22 cellular contexts compared by ENCODE assay signal in the genomic region with DNA sequence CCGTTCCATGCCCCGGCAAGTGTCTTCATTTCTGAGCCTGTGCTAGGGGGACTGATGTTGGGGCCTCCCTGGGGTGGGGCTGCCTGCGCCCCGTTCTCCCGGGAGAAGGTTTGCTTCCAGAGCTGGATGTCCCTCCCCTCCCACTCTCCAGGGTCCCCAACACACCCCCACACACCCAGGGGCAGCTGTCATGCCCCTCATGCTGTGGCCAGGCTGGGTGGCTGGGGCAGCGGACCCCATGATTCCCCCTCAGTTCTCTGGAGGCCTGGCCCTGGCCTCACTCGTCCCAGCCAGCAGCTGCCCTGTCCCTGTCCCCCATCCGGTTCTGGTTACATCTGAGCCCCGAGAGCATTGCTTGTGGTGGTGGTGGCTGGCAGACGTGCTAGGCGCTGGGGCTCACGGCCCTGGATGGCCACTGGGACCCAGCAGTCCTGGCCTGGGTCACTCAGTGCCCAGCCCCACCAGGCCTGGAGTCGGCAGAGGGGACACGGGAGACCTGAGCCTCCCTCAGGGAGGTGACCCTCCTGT.
DNase-seq lines count a peak whose midpoint lies in the region; ATAC-seq, FAIRE-seq and TF ChIP-seq lines count a peak whose summit lies in the region.
"Had no signal": no experiment of that assay in that cellular context is flagged by ENCODE, and none has a peak within 500 bp of the region (broad histone marks: within the 10 kb centered on the region; RNA-seq: fewer than 3 reads in every experiment).

No MANE protein-coding gene starts in this region.

- POLR2A ChIA-PET in CD4-positive, alpha-beta T cell (lab: Charles Lee), result no interaction called here
- POLR2A ChIA-PET in naive thymus-derived CD8-positive, alpha-beta T cell (lab: Charles Lee), result no interaction called here

- H3K27ac ChIP-seq in CD4-positive, alpha-beta T cell (ENCODE audit: low read depth, low read length), result no peak overlapping the region
- H3K27ac ChIP-seq: lower lobe of right lung, parathyroid adenoma, SK-N-MC, stomach had no signal

- ATAC-seq in CD4-positive, alpha-beta T cell (ENCODE audit: poor library complexity), result peak; percentile 11
- ATAC-seq in naive thymus-derived CD8-positive, alpha-beta T cell, result peak; percentile 9 to 25
- no peak for ATAC-seq in GM21447 (IDR thresholded peaks at IDR 0.05; ENCODE audit: unreplicated experiment)

- peaks cover 7% of the 10 kb centered on the region for H3K36me3 Mint-ChIP-seq in CD4-positive, alpha-beta T cell (ENCODE audit: low read depth)
- peaks cover 0 to 16% (median 9%) of the 10 kb centered on the region in 3 donors for H3K36me3 Mint-ChIP-seq in naive thymus-derived CD8-positive, alpha-beta T cell
- H3K36me3 Mint-ChIP-seq: type B pancreatic cell had no signal

- H3K9me3 ChIP-seq in CD4-positive, alpha-beta T cell (ENCODE audit: control insufficient read depth, low read length), result peaks cover 9% of the 10 kb centered on the region

- no peak for TF ChIP-seq CTCF in CD4-positive, alpha-beta T cell (IDR thresholded peaks at IDR 0.05)

- no peaks in the 10 kb centered on the region for H3K27me3 Mint-ChIP-seq in CD4-positive, alpha-beta T cell
- no peaks in the 10 kb centered on the region for H3K27me3 Mint-ChIP-seq in naive thymus-derived CD8-positive, alpha-beta T cell
- H3K27me3 Mint-ChIP-seq: CD4-positive, alpha-beta memory T cell; type B pancreatic cell had no signal

- no peak overlapping the region for H3K4me3 Mint-ChIP-seq in CD4-positive, alpha-beta T cell
- H3K4me3 Mint-ChIP-seq in naive thymus-derived CD8-positive, alpha-beta T cell, result no peak overlapping the region
- H3K4me3 Mint-ChIP-seq: CD4-positive, alpha-beta memory T cell; immature natural killer cell; type B pancreatic cell had no signal

- no peak overlapping the region for H3K27ac Mint-ChIP-seq in CD4-positive, alpha-beta T cell
- H3K27ac Mint-ChIP-seq in naive thymus-derived CD8-positive, alpha-beta T cell, result peak overlapping the region in 2 of 10 donors; percentile 55 to 64
- H3K27ac Mint-ChIP-seq: activated T-helper 2 cell treated with anti-CD3 and anti-CD28 coated beads, Interferon-gamma antibody, Interleukin-2, Interleukin-4, amounts not matched to agents 10 μg/mL and 5 μg/mL and 100 μg/mL, durations not matched to agents 14 hours and 24 hours and 36 hours; CD4-positive, alpha-beta memory T cell; type B pancreatic cell had no signal

- no peaks in the 10 kb centered on the region for H3K27me3 ChIP-seq in CD4-positive, alpha-beta T cell (ENCODE audit: control insufficient read depth, insufficient read depth, low read length)
- H3K27me3 ChIP-seq: stomach had no signal

- no peaks in the 10 kb centered on the region for H3K4me1 Mint-ChIP-seq in CD4-positive, alpha-beta T cell (ENCODE audit: low read depth)
- peaks cover 0 to 3% (median 1%) of the 10 kb centered on the region in 4 donors for H3K4me1 Mint-ChIP-seq in naive thymus-derived CD8-positive, alpha-beta T cell
- H3K4me1 Mint-ChIP-seq: immature natural killer cell had no signal

- DNase-seq in CD4-positive, alpha-beta T cell, result no peak
- DNase-seq in GM12892 (ENCODE audit: insufficient read length) (peak; percentile 36), epidermal melanocyte (ENCODE audit: insufficient read length, low spot score) (peak; percentile 9), NCI-H1436 (lab: John Stamatoyannopoulos, UW) (no peak), NCI-H187 (lab: John Stamatoyannopoulos, UW) (no peak)
- DNase-seq in naive thymus-derived CD8-positive, alpha-beta T cell, result no peak
- no peak for DNase-seq in stimulated activated CD4-positive, alpha-beta T cell treated with anti-CD3 and anti-CD28 coated beads, Interleukin-1b, Interleukin-23, amount 100 ng/mL, for 48 hours
- DNase-seq: CD4-positive, alpha-beta memory T cell; lower lobe of right lung; NCI-H1048; NCI-H2081 treated with DMSO at 0.1 percent for 48 hours; NCI-H510A; T1000 had no signal

- CTCF ChIA-PET in CD4-positive, alpha-beta T cell (lab: Charles Lee), result no interaction called here

- no peaks in the 10 kb centered on the region for H3K9me3 Mint-ChIP-seq in CD4-positive, alpha-beta T cell
- H3K9me3 Mint-ChIP-seq in naive thymus-derived CD8-positive, alpha-beta T cell, result peaks cover 0 to 17% (median 4%) of the 10 kb centered on the region in 9 donors
- H3K9me3 Mint-ChIP-seq: type B pancreatic cell had no signal

- no peak for FAIRE-seq in GM12892 (lab: Jason Lieb, UNC)
- FAIRE-seq: endothelial cell of umbilical vein, RCC 7860 had no signal

- no peak for TF ChIP-seq POLR2A in GM12892 (IDR thresholded peaks at IDR 0.05; ENCODE audit: low read depth, low read length)

- intact Hi-C loops in CD4-positive, alpha-beta T cell (cut with DNase I, micrococcal nuclease), result loop anchor here in 1 of 2 experiments (1.0 kb wide), 1 partner anchor 105 kb away; no protein-coding TSS in a partner anchor

Comparison
In these comparisons a context has a peak if more than half of its experiments do, and no peak if none do; other contexts are left out.
1. DNase-seq: peak in GM12892 (single experiment) and epidermal melanocyte (single experiment); none in CD4-positive, alpha-beta T cell (0 of 10), naive thymus-derived CD8-positive, alpha-beta T cell (0 of 10), stimulated activated CD4-positive, alpha-beta T cell treated with anti-CD3 and anti-CD28 coated beads, Interleukin-1b, Interleukin-23, amount 100 ng/mL, for 48 hours (single experiment), NCI-H1436 (single experiment) and NCI-H187 (0 of 2).